ENCODE assay signal across 22 cellular contexts in the genomic region with DNA sequence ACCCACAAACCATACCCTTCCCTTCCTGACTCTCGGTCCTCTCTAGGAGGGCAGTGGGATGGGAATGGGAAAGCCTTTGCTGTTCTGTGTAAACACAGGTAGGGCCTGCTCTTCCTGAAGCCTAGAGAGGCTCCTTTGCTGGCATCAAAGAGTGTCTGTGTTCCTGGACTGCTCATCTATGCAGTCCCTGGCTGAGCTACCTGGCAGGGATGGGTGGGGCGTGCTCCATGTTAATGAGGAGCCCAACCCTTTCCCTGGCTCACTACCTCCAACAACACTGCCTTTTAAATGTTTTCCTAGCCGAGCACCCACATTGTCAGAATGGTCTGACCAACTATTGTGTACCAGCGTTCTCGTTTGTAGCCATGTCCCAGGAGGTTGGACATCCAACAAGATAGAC.
"Had no signal": no experiment of that assay in that cellular context is flagged by ENCODE, and none has a peak within 500 bp of the region (broad histone marks: within the 10 kb centered on the region; RNA-seq: fewer than 3 reads in every experiment).

No MANE protein-coding gene starts in this region.

- H3K27me3 Mint-ChIP-seq: activated B cell treated with CpG ODN at 0.5 μM for 24 hours; activated CD4-positive, alpha-beta T cell treated with anti-CD3 and anti-CD28 coated beads for 36 hours; activated T-cell treated with anti-CD3 and anti-CD28 coated beads, Interleukin-2, amount 50 U/mL, for 24 hours; activated T-helper 17 cell treated with anti-CD3 and anti-CD28 coated beads, Interleukin-2, amount 50 U/mL, for 72 hours; dendritic cell treated with granulocyte-macrophage colony-stimulating factor and Interleukin-4, amounts not matched to agents 40 ng/mL and 50 ng/mL, for 4 days; type B pancreatic cell had no signal

- H3K27ac ChIP-seq: hepatocyte had no signal

- H3K4me3 ChIP-seq: hepatocyte had no signal

- H3K36me3 Mint-ChIP-seq: activated naive CD4-positive, alpha-beta T cell treated with anti-CD3 and anti-CD28 coated beads, Interleukin-2, amount 50 U/mL, for 72 hours had no signal

- H3K27me3 ChIP-seq: hepatocyte had no signal

- DNase-seq: activated B cell treated with CpG ODN at 0.5 μM for 24 hours; activated CD4-positive, alpha-beta T cell treated with anti-CD3 and anti-CD28 coated beads for 36 hours; activated CD4-positive, alpha-beta T cell treated with anti-CD3 and anti-CD28 coated beads, Interleukin-2, amount 50 U/mL, for 4 hours; activated CD8-positive, alpha-beta memory T cell treated with anti-CD3 and anti-CD28 coated beads for 24 hours; activated CD8-positive, alpha-beta memory T cell treated with anti-CD3 and anti-CD28 coated beads, Interleukin-2, amount 50 U/mL, for 4 hours; activated T-cell treated with anti-CD3 and anti-CD28 coated beads, Interleukin-2, amount 50 U/mL, for 24 hours; effector CD4-positive, alpha-beta T cell; foreskin melanocyte; glutamatergic neuron; kidney glomerular epithelial cell; left ventricle myocardium superior; mammary epithelial cell; occipital lobe; stimulated activated CD4-positive, alpha-beta T cell treated with anti-CD3 and anti-CD28 coated beads, Interleukin-2, amount 100 ng/mL, for 48 hours; stimulated activated naive CD8-positive, alpha-beta T cell treated with anti-CD3 and anti-CD28 coated beads, Interleukin-15, Interleukin-2, amounts not matched to agents 100 U/mL and 50 U/mL, for 24 hours; T1000 had no signal

- H3K4me3 Mint-ChIP-seq: activated B cell treated with CpG ODN at 0.5 μM for 24 hours; activated CD4-positive, alpha-beta T cell treated with anti-CD3 and anti-CD28 coated beads for 36 hours; activated T-cell treated with anti-CD3 and anti-CD28 coated beads, Interleukin-2, amount 50 U/mL, for 24 hours; activated T-helper 17 cell treated with anti-CD3 and anti-CD28 coated beads, Interleukin-2, amount 50 U/mL, for 72 hours; dendritic cell treated with granulocyte-macrophage colony-stimulating factor and Interleukin-4, amounts not matched to agents 40 ng/mL and 50 ng/mL, for 4 days; mesothelial cell of epicardium; type B pancreatic cell had no signal

- H3K27ac Mint-ChIP-seq: activated B cell treated with CpG ODN at 0.5 μM for 24 hours; activated CD4-positive, alpha-beta T cell treated with anti-CD3 and anti-CD28 coated beads for 36 hours; activated T-cell treated with anti-CD3 and anti-CD28 coated beads, Interleukin-2, amount 50 U/mL, for 24 hours; activated T-helper 17 cell treated with anti-CD3 and anti-CD28 coated beads, Interleukin-2, amount 50 U/mL, for 72 hours; dendritic cell treated with granulocyte-macrophage colony-stimulating factor and Interleukin-4, amounts not matched to agents 40 ng/mL and 50 ng/mL, for 4 days; mesothelial cell of epicardium; type B pancreatic cell had no signal

- H3K9me3 Mint-ChIP-seq: activated B cell treated with CpG ODN at 0.5 μM for 24 hours; activated naive CD4-positive, alpha-beta T cell treated with anti-CD3 and anti-CD28 coated beads, Interleukin-2, amount 50 U/mL, for 72 hours; activated T-cell treated with anti-CD3 and anti-CD28 coated beads, Interleukin-2, amount 50 U/mL, for 24 hours; activated T-helper 17 cell treated with anti-CD3 and anti-CD28 coated beads, Interleukin-2, amount 50 U/mL, for 72 hours; dendritic cell treated with granulocyte-macrophage colony-stimulating factor and Interleukin-4, amounts not matched to agents 40 ng/mL and 50 ng/mL, for 4 days; mesothelial cell of epicardium; type B pancreatic cell had no signal

- H3K4me1 Mint-ChIP-seq: activated CD4-positive, alpha-beta T cell treated with anti-CD3 and anti-CD28 coated beads for 36 hours had no signal

- ATAC-seq: activated CD4-positive, alpha-beta T cell treated with anti-CD3 and anti-CD28 coated beads for 36 hours; activated naive CD4-positive, alpha-beta T cell treated with anti-CD3 and anti-CD28 coated beads, Interleukin-2, amount 50 U/mL, for 72 hours; activated T-helper 17 cell treated with anti-CD3 and anti-CD28 coated beads, Interleukin-2, amount 50 U/mL, for 72 hours; left ventricle myocardium superior; stimulated activated naive CD8-positive, alpha-beta T cell treated with anti-CD3 and anti-CD28 coated beads, Interleukin-15, Interleukin-2, amounts not matched to agents 100 U/mL and 50 U/mL, for 24 hours had no signal
